9 cellular contexts compared by ENCODE assay signal in the genomic region with DNA sequence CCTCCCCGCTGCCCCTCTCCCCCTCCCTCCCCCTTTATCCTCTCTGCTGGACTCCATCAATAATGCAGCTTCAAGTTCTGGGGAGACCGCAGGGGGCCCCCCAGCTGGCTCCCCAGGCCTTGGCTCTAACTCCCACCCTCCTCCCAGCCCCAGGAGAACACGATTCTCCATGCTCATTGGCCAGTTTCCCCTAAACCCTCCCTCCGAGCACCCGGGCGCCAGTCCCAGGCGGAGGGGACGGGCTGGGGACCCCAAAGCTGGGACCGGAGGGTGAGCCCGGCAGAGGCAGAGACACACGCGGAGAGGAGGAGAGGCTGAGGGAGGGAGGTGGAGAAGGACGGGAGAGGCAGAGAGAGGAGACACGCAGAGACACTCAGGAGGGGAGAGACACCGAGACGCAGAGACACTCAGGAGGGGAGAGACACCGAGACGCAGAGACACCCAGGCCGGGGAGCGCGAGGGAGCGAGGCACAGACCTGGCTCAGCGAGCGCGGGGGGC. TPM values are rescaled to one million over a fixed set of nuclear protein-coding genes. Genes with fewer than 3 reads are reported as not detected.
DNase-seq lines count a peak whose midpoint lies in the region; ATAC-seq, FAIRE-seq and TF ChIP-seq lines count a peak whose summit lies in the region.
"Had no signal": no experiment of that assay in that cellular context is flagged by ENCODE, and none has a peak within 500 bp of the region (broad histone marks: within the 10 kb centered on the region; RNA-seq: fewer than 3 reads in every experiment).

A gene (plus strand): TSS at position 282 of the 499 bp plus-strand sequence. CDS start 441 bp downstream, outside the sequence.

- H3K4me1 ChIP-seq in kidney (ENCODE audit: control insufficient read depth in 1 of 2, insufficient read depth in 1 of 2, low read depth in 1 of 2, low read length in 2 of 2) (peaks cover 3 to 11% of the 10 kb centered on the region in 2 donors), smooth muscle cell (ENCODE audit: low read depth) (peaks cover 14% of the 10 kb centered on the region)

- no peaks in the 10 kb centered on the region for H3K36me3 ChIP-seq in kidney (ENCODE audit: control insufficient read depth in 1 of 2, insufficient read depth in 2 of 2, low read length in 2 of 2)
- no peaks in the 10 kb centered on the region for H3K36me3 ChIP-seq in smooth muscle cell (ENCODE audit: low read depth)

- no peaks in the 10 kb centered on the region for H3K79me2 ChIP-seq in smooth muscle cell (ENCODE audit: low read depth)

- peak within 1 kb of the TSS; percentile 16 to 35 for H3K4me3 ChIP-seq in kidney (ENCODE audit: low read length in 2 of 2)
- peak within 1 kb of the TSS; percentile 49 for H3K4me3 ChIP-seq in smooth muscle cell

- DNase-seq in DMS 273 (lab: John Stamatoyannopoulos, UW; ENCODE audit: unreplicated experiment) (peak; percentile 39), DMS 273 treated with DMSO at 0.1 percent for 48 hours (lab: John Stamatoyannopoulos, UW) (no peak), kidney (no peak), smooth muscle cell (lab: John Stamatoyannopoulos, UW; ENCODE audit: unreplicated experiment) (no peak), kidney glomerular epithelial cell (lab: John Stamatoyannopoulos, UW) (no peak)

- WGBS in smooth muscle cell (ENCODE audit: low lambda C conversion rate) = under 1% methylated on average over 20 of the region's 25 CpGs

- H3K27ac ChIP-seq in angular gyrus (ENCODE audit: low read depth, low read length) (peak within 1 kb of the TSS; percentile 81), kidney (ENCODE audit: low read depth in 2 of 2, low read length in 2 of 2) (peak within 1 kb of the TSS in 1 of 2 donors; percentile 78), smooth muscle cell (ENCODE audit: low read depth) (no peak within 1 kb of the TSS)

- peaks cover 79% of the 10 kb centered on the region for H3K27me3 ChIP-seq in smooth muscle cell (ENCODE audit: low read depth)

- FAIRE-seq in kidney (lab: Jason Lieb, UNC) = no peak
- FAIRE-seq: A204.1 had no signal

- peak within 1 kb of the TSS; percentile 84 for H3K4me2 ChIP-seq in smooth muscle cell

- H3F3A ChIP-seq in smooth muscle cell (ENCODE audit: low read depth) = peaks cover 3% of the 10 kb centered on the region

- TF ChIP-seq CTCF in kidney (IDR thresholded peaks at IDR 0.05; ENCODE audit: borderline replicate concordance, extremely low read depth, insufficient read depth) (no peak), smooth muscle cell (IDR thresholded peaks at IDR 0.05; ENCODE audit: borderline replicate concordance, insufficient read depth, poor library complexity, severe bottlenecking) (no peak)

- H3K9ac ChIP-seq in kidney (ENCODE audit: low read length in 2 of 2) = no peak within 1 kb of the TSS
- H3K9ac ChIP-seq in smooth muscle cell (ENCODE audit: low read depth) = no peak within 1 kb of the TSS

- H3K9me3 ChIP-seq in kidney (ENCODE audit: control insufficient read depth in 1 of 2, low read length in 2 of 2) = no peaks in the 10 kb centered on the region
- no peaks in the 10 kb centered on the region for H3K9me3 ChIP-seq in smooth muscle cell (replicated peaks; ENCODE audit: low read depth)

- intact Hi-C loops in kidney (cut with DNase I) = loop anchor here (10.0 kb wide), 1 partner anchor 82 kb away; no protein-coding TSS in a partner anchor

- H4K20me1 ChIP-seq in smooth muscle cell (ENCODE audit: low read depth) = no peaks in the 10 kb centered on the region

- ATAC-seq in HG03025 (IDR thresholded peaks at IDR 0.05; ENCODE audit: low FRiP score, unreplicated experiment) (no peak), GM18858 (IDR thresholded peaks at IDR 0.05; ENCODE audit: unreplicated experiment) (no peak)

- no peak within 1 kb of the TSS for H2AFZ ChIP-seq in smooth muscle cell (ENCODE audit: low read depth)

RNA-seq across cellular contexts. Expression of the gene that starts here (rescaled TPM):
- total RNA-seq in kidney = 31.1 TPM
- polyA plus RNA-seq in kidney (ENCODE audit: insufficient read depth, low read depth, low replicate concordance) = 22.9 TPM
- total RNA-seq in smooth muscle cell = 1.7 TPM in 1 of 2 replicates, not detected in the other
- not detected in 2 replicates for polyA plus RNA-seq in smooth muscle cell

Comparison
In these comparisons a context has a peak if more than half of its experiments do, and no peak if none do; other contexts are left out.
1. RNA of the gene that starts here (total RNA-seq): 31.1 TPM in kidney (single experiment); 1.7 TPM in smooth muscle cell; every median in the first group is over 10 times any median in the second.
2. RNA of the gene that starts here (polyA plus RNA-seq): 22.9 TPM in kidney (single experiment); not detected in smooth muscle cell; every median in the first group is over 10 times any median in the second.